ENCODE assay signal across 8 cellular contexts in genomic region chr16:85010446-85010930, GRCh38. TPM values are rescaled to one million over a fixed set of nuclear protein-coding genes. Genes with fewer than 3 reads are reported as not detected.
A peak's percentile ranks its signal among the peaks of the same experiment; 100 is the strongest.
DNase-seq lines count a peak whose midpoint lies in the region; ATAC-seq, FAIRE-seq and TF ChIP-seq lines count a peak whose summit lies in the region.

No MANE protein-coding gene starts in this region.

- POLR2A ChIA-PET in RWPE1 (lab: Yijun Ruan, JAX; ENCODE audit: low non-redundant PET) = interaction anchor here (0.5 to 1.1 kb wide), 4 partner anchors 17 to 357 kb away, joined by 3 to 8 read pairs (median 3); partner anchors contain the start of gene KIAA0513

- H3K27ac ChIP-seq in RWPE1 (peak overlapping the region; percentile 93), skeletal muscle tissue (ENCODE audit: low read depth, low read length) (peak overlapping the region; percentile 99)

- no peak for FAIRE-seq in H54 (lab: Jason Lieb, UNC)

- CTCF ChIA-PET in RWPE1 (lab: Yijun Ruan, JAX) = interaction anchor here (1.5 kb wide), 1 partner anchor 76 kb away, joined by 10 read pairs; no protein-coding TSS in a partner anchor

- no peak for DNase-seq in RWPE1 (ENCODE audit: low spot score)
- peak; percentile 21 for DNase-seq in fibroblast of the aortic adventitia (ENCODE audit: low read depth)
- DNase-seq in hepatic stellate cell (ENCODE audit: low spot score) = no peak
- DNase-seq in NCI-H510A treated with DMSO at 0.1 percent for 48 hours (lab: John Stamatoyannopoulos, UW) = no peak
- no peak for DNase-seq in DMS 273 (lab: John Stamatoyannopoulos, UW; ENCODE audit: unreplicated experiment)
- no peak for DNase-seq in H54 (ENCODE audit: insufficient read length, low spot score)

- ATAC-seq in GM21529 (IDR thresholded peaks at IDR 0.05; ENCODE audit: unreplicated experiment) = peak; percentile 15

- peaks cover 26 to 49% (median 41%) of the 10 kb centered on the region in 3 donors for H3K4me1 ChIP-seq in skeletal muscle tissue (ENCODE audit: control insufficient read depth in 3 of 3, insufficient read depth in 3 of 3, low read length in 3 of 3)

- no peak for TF ChIP-seq CTCF in RWPE1 (conservative IDR thresholded peaks at IDR 0.05; ENCODE audit: low read depth)
- TF ChIP-seq CTCF in fibroblast of the aortic adventitia (IDR thresholded peaks at IDR 0.05; ENCODE audit: insufficient read depth, low read length) = no peak

- H3K9ac ChIP-seq in skeletal muscle tissue (ENCODE audit: low read depth in 1 of 3, low read length in 3 of 3) = peak overlapping the region; percentile 97 to 99 (median 98)

- H3K27me3 ChIP-seq in skeletal muscle tissue (ENCODE audit: control insufficient read depth in 3 of 3, insufficient read depth in 3 of 3, low read length in 3 of 3) = no peaks in the 10 kb centered on the region

- no peaks in the 10 kb centered on the region for H3K36me3 ChIP-seq in skeletal muscle tissue (ENCODE audit: control insufficient read depth in 3 of 3, insufficient read depth in 3 of 3, low read length in 3 of 3)

- H3K4me3 ChIP-seq in fibroblast of the aortic adventitia (ENCODE audit: low read depth, low read length) (peak overlapping the region; percentile 93), skeletal muscle tissue (ENCODE audit: low read length in 3 of 3) (peak overlapping the region; percentile 82 to 96 (median 90))

- TF ChIP-seq POLR2A in H54 (IDR thresholded peaks at IDR 0.05; ENCODE audit: low read depth, low read length) = no peak

- H3K9me3 ChIP-seq in skeletal muscle tissue (ENCODE audit: control insufficient read depth in 3 of 3, low read length in 3 of 3) = no peaks in the 10 kb centered on the region

RNA-seq across cellular contexts. Expression of gene ZDHHC7, which starts 0.8 kb away (rescaled TPM):
- 45.6 and 82.5 TPM in 2 replicates for total RNA-seq in fibroblast of the aortic adventitia (ENCODE audit: low replicate concordance)
- total RNA-seq in skeletal muscle tissue = 19.8 TPM

RNA-seq across cellular contexts. Expression of gene KIAA0513, which starts 17.1 kb away (rescaled TPM):
- total RNA-seq in fibroblast of the aortic adventitia (ENCODE audit: low replicate concordance) (21.5 and 28.3 TPM in 2 replicates), skeletal muscle tissue (5.7 TPM)
